ENCODE assay signal across 25 cellular contexts in the genomic region with DNA sequence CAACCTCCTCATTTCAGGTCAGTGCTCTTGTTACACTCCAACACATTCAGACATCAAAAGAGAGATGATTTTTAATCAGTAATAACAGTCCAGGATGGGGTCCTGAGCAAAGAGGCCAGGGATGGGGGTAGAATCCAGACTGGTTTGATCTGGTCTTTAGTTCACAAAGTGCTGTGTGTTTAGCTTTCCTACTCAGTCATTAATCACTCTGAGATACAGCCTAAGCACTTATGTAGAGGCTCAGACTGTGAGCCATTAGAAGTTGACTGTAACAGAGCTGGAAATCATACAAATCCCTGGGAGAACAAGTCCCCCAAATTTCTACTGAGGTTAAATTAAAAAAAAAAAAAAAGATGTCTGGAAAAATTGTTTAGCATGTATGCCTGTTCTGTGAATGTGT.
A peak's percentile ranks its signal among the peaks of the same experiment; 100 is the strongest.
DNase-seq lines count a peak whose midpoint lies in the region; ATAC-seq and TF ChIP-seq lines count a peak whose summit lies in the region.
"Had no signal": no experiment of that assay in that cellular context is flagged by ENCODE, and none has a peak within 500 bp of the region (broad histone marks: within the 10 kb centered on the region; RNA-seq: fewer than 3 reads in every experiment).

No MANE protein-coding gene starts in this region.

- peaks cover 29% of the 10 kb centered on the region for H3K4me1 Mint-ChIP-seq in nephron

- H3K27ac ChIP-seq in cardiac muscle cell, result peak overlapping the region; percentile 94
- no peak overlapping the region for H3K27ac ChIP-seq in body of pancreas
- H3K27ac ChIP-seq in psoas muscle, result no peak overlapping the region
- H3K27ac ChIP-seq: 22Rv1; BLaER1 treated with 17β-estradiol and CSF1 and Interleukin-3, amounts not matched to agents 10 nM and 100 nM; SJSA1 had no signal

- H3K4me3 Mint-ChIP-seq in nephron, result no peak overlapping the region
- H3K4me3 Mint-ChIP-seq: CD4-positive, alpha-beta memory T cell; GM23338 had no signal

- H3K9me3 ChIP-seq in cardiac muscle cell (ENCODE audit: low read depth) (no peaks in the 10 kb centered on the region), body of pancreas (no peaks in the 10 kb centered on the region), psoas muscle (no peaks in the 10 kb centered on the region)
- H3K9me3 ChIP-seq: BLaER1 treated with 17β-estradiol and CSF1 and Interleukin-3, amounts not matched to agents 10 nM and 100 nM; Caco-2; HAP-1; SJSA1 had no signal

- DNase-seq in DMS53 (lab: John Stamatoyannopoulos, UW) (peak; percentile 1), DMS53 treated with DMSO at 0.1 percent for 48 hours (lab: John Stamatoyannopoulos, UW; ENCODE audit: unreplicated experiment) (no peak), cardiac muscle cell (ENCODE audit: low read depth in 1 of 2, low spot score in 1 of 2) (peak in 1 of 2 donors; percentile 64), Right ventricle myocardium superior (no peak), body of pancreas (no peak), mesenteric fat pad (ENCODE audit: low spot score) (no peak), psoas muscle (no peak)
- DNase-seq: Caco-2; CD4-positive, alpha-beta memory T cell; DMS 273 treated with DMSO at 0.1 percent for 48 hours; KBM-7; MM.1S; NCI-H1048; NCI-H1436 treated with DMSO at 0.1 percent for 48 hours; NCI-H1930; NCI-H226; NCI-H526; OCI-M1 had no signal

- peak overlapping the region; percentile 44 to 80 (median 61) for H3K27ac Mint-ChIP-seq in nephron
- H3K27ac Mint-ChIP-seq: CD4-positive, alpha-beta memory T cell; GM23338 had no signal

- intact Hi-C loops in Right ventricle myocardium superior (cut with DNase I), result no loop called here
- intact Hi-C loops in body of pancreas (cut with DNase I), result no loop called here
- intact Hi-C loops in psoas muscle (cut with DNase I), result no loop called here

- no peak overlapping the region for H3K4me3 ChIP-seq in cardiac muscle cell
- no peak overlapping the region for H3K4me3 ChIP-seq in body of pancreas
- no peak overlapping the region for H3K4me3 ChIP-seq in psoas muscle
- H3K4me3 ChIP-seq: BLaER1 treated with 17β-estradiol and CSF1 and Interleukin-3, amounts not matched to agents 10 nM and 100 nM; GM23338; HAP-1; SJSA1 had no signal

- no peak for TF ChIP-seq POLR2A in body of pancreas (IDR thresholded peaks at IDR 0.05)

- H3K4me1 ChIP-seq in cardiac muscle cell (ENCODE audit: low read depth) (peaks cover 70% of the 10 kb centered on the region), body of pancreas (peaks cover 11% of the 10 kb centered on the region), psoas muscle (no peaks in the 10 kb centered on the region)
- H3K4me1 ChIP-seq: Caco-2, HAP-1 had no signal

- no peaks in the 10 kb centered on the region for H3K36me3 Mint-ChIP-seq in nephron (ENCODE audit: low read depth)
- H3K36me3 Mint-ChIP-seq: CD4-positive, alpha-beta memory T cell had no signal

- TF ChIP-seq CTCF in cardiac muscle cell (IDR thresholded peaks at IDR 0.05; ENCODE audit: low read depth, low read length) (no peak), nephron (IDR thresholded peaks at IDR 0.05; ENCODE audit: unreplicated experiment in 3 of 3) (no peak), body of pancreas (IDR thresholded peaks at IDR 0.05) (no peak), psoas muscle (IDR thresholded peaks at IDR 0.05) (no peak)

- ATAC-seq in Right ventricle myocardium superior (ENCODE audit: poor library complexity), result no peak
- no peak for ATAC-seq in body of pancreas
- no peak for ATAC-seq in psoas muscle
- ATAC-seq: GM23338, HepG2 had no signal

- H3K36me3 ChIP-seq in cardiac muscle cell (no peaks in the 10 kb centered on the region), body of pancreas (replicated peaks in 1 of 2; ENCODE audit: insufficient read depth in 1 of 2, low read depth in 2 of 2) (no peaks in the 10 kb centered on the region), psoas muscle (ENCODE audit: insufficient read depth in 1 of 2, low read depth in 1 of 2) (no peaks in the 10 kb centered on the region)
- H3K36me3 ChIP-seq: BLaER1 treated with 17β-estradiol and CSF1 and Interleukin-3, amounts not matched to agents 10 nM and 100 nM; HAP-1; SJSA1 had no signal

- H3K27me3 Mint-ChIP-seq in nephron (ENCODE audit: low read depth), result no peaks in the 10 kb centered on the region
- H3K27me3 Mint-ChIP-seq: CD4-positive, alpha-beta memory T cell had no signal

- H3K9me3 Mint-ChIP-seq in nephron, result no peaks in the 10 kb centered on the region
- H3K9me3 Mint-ChIP-seq: CD4-positive, alpha-beta memory T cell; GM23338 had no signal

- H3K27me3 ChIP-seq in cardiac muscle cell, result no peaks in the 10 kb centered on the region
- no peaks in the 10 kb centered on the region for H3K27me3 ChIP-seq in body of pancreas
- H3K27me3 ChIP-seq in psoas muscle (ENCODE audit: insufficient read depth in 3 of 3, low read length in 2 of 3), result no peaks in the 10 kb centered on the region
- H3K27me3 ChIP-seq: BLaER1 treated with 17β-estradiol and CSF1 and Interleukin-3, amounts not matched to agents 10 nM and 100 nM; SJSA1 had no signal
